In the genomic region with DNA sequence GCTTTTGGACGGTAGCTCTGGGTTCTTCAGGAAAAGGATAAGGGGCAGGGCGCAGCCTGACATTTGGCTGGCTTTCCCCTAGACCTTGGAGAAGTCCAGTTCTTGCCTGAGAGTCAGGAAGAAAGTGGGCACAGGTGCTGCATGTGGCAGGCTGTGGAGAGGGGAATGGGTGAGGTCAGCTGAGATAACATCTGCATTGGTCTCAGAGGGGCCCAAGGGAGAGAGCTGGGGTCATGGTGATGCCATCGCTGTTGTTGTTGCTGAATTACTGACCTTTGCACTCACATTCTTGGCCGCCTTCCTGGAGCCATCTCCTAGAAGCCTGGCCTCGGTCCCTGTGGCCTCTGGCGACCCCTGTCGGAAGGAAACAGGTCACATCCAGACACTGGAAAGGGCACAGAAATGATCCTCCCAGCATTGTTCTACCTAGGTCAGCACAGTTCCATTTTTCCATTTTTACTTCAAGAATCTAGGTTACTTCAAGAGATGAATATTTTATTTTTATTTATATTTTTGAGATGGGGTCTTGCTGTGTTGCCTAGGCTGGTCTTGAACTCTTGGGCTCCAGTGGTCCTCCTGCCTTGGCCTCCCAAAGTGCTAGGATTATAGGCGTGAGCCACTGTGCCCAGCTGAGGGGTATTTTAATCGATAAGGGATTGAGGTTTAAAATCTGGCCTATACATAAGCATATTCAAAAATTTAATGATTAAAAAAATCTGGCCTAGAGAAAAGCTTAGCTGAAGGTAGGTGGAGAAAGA, we compare ENCODE assay signal across 8 cellular contexts. TPM values are rescaled to one million over a fixed set of nuclear protein-coding genes. Genes with fewer than 3 reads are reported as not detected.
A peak's percentile ranks its signal among the peaks of the same experiment; 100 is the strongest.
DNase-seq lines count a peak whose midpoint lies in the region; ATAC-seq and TF ChIP-seq lines count a peak whose summit lies in the region.

No MANE protein-coding gene starts in this region.

- intact Hi-C loops in colonic mucosa (cut with DNase I) (loop anchor here (1.0 to 2.0 kb wide), 2 partner anchors 13 to 325 kb away; no protein-coding TSS in a partner anchor), lower lobe of right lung (cut with DNase I) (no loop called here), prostate gland (cut with DNase I) (no loop called here)

- H3K9me3 ChIP-seq in colonic mucosa, result no peaks in the 10 kb centered on the region
- H3K9me3 ChIP-seq in lower lobe of right lung, result no peaks in the 10 kb centered on the region
- no peaks in the 10 kb centered on the region for H3K9me3 ChIP-seq in prostate gland

- TF ChIP-seq CTCF in GM12874 (IDR thresholded peaks at IDR 0.05; ENCODE audit: insufficient read depth, low read depth, low read length) (peak; percentile 87), colonic mucosa (IDR thresholded peaks at IDR 0.05) (peak; percentile 67), lower lobe of right lung (IDR thresholded peaks at IDR 0.05) (peak; percentile 74), prostate gland (IDR thresholded peaks at IDR 0.05) (peak in 2 of 4 experiments; percentile 12 to 25)

- DNase-seq in NCI-H1930 (lab: John Stamatoyannopoulos, UW) (peak; percentile 77 to 83), colonic mucosa (peak; percentile 97), lower lobe of right lung (peak; percentile 78), NCI-H2171 (lab: John Stamatoyannopoulos, UW) (no peak), prostate gland (ENCODE audit: low spot score) (no peak)
- peak; percentile 39 for DNase-seq in activated CD4-positive, alpha-beta T cell treated with anti-CD3 and anti-CD28 coated beads for 1 hour
- peak; percentile 38 for DNase-seq in stimulated activated CD8-positive, alpha-beta memory T cell treated with anti-CD3 and anti-CD28 coated beads, Interleukin-12 subunit alpha, Interleukin-12 subunit beta, amount 100 ng/mL, for 1 hour (ENCODE audit: low read depth)

- peaks cover 5% of the 10 kb centered on the region for H3K4me1 ChIP-seq in colonic mucosa
- H3K4me1 ChIP-seq in lower lobe of right lung, result peaks cover 21% of the 10 kb centered on the region
- no peaks in the 10 kb centered on the region for H3K4me1 ChIP-seq in prostate gland (replicated peaks)

- H3K27ac ChIP-seq in colonic mucosa (no peak overlapping the region), lower lobe of right lung (peak overlapping the region; percentile 69), prostate gland (no peak overlapping the region)

- peak; percentile 75 to 79 for ATAC-seq in lower lobe of right lung

- H3K9ac ChIP-seq in colonic mucosa (ENCODE audit: low read depth in 2 of 2, low read length in 2 of 2), result peak overlapping the region in 1 of 2 donors; percentile 15

- H3K36me3 ChIP-seq in colonic mucosa (no peaks in the 10 kb centered on the region), lower lobe of right lung (no peaks in the 10 kb centered on the region), prostate gland (no peaks in the 10 kb centered on the region)

- TF ChIP-seq POLR2A in prostate gland (IDR thresholded peaks at IDR 0.05), result no peak

- H3K27me3 ChIP-seq in colonic mucosa (no peaks in the 10 kb centered on the region), lower lobe of right lung (ENCODE audit: low read depth) (no peaks in the 10 kb centered on the region), prostate gland (replicated peaks; ENCODE audit: insufficient read depth) (no peaks in the 10 kb centered on the region)

- H3K4me3 ChIP-seq in colonic mucosa (no peak overlapping the region), lower lobe of right lung (no peak overlapping the region), prostate gland (no peak overlapping the region)

- WGBS in prostate gland, result 62% methylated on average over 9 of the region's 9 CpGs

RNA-seq across cellular contexts. Expression of gene LIPE, which starts 6.5 kb away (rescaled TPM):
- total RNA-seq in colonic mucosa, result 10 to 100 TPM in 1 of 2 donors, 1 to 10 TPM in 1; 9.6 to 16.0 TPM
- total RNA-seq in lower lobe of right lung, result 3.2 TPM
- total RNA-seq in prostate gland, result 10 to 100 TPM; 10.2 to 24.8 TPM

RNA-seq across cellular contexts. Expression of gene CXCL17, which starts 9.1 kb away (rescaled TPM):
- total RNA-seq in colonic mucosa (not detected), lower lobe of right lung (159 TPM), prostate gland (1 to 10 TPM; 2.4 to 4.8 TPM)

RNA-seq across cellular contexts. Expression of gene CNFN, which starts 43.6 kb away (rescaled TPM):
- total RNA-seq in colonic mucosa (1 to 10 TPM; 4.7 to 5.5 TPM), lower lobe of right lung (not detected), prostate gland (1 to 10 TPM; 3.4 to 9.4 TPM)

Comparison
In these comparisons a context has a peak if more than half of its experiments do, and no peak if none do; other contexts are left out.
1. DNase-seq: peak in NCI-H1930 (2 of 2), activated CD4-positive, alpha-beta T cell treated with anti-CD3 and anti-CD28 coated beads for 1 hour (single experiment), colonic mucosa (single experiment), lower lobe of right lung (single experiment) and stimulated activated CD8-positive, alpha-beta memory T cell treated with anti-CD3 and anti-CD28 coated beads, Interleukin-12 subunit alpha, Interleukin-12 subunit beta, amount 100 ng/mL, for 1 hour (single experiment); none in NCI-H2171 (single experiment) and prostate gland (single experiment).
2. RNA of gene CXCL17, which starts 9.1 kb away (total RNA-seq): 159 TPM in lower lobe of right lung (single experiment); 2.4 to 4.8 TPM in prostate gland and not detected in colonic mucosa; every median in the first group is over 10 times any median in the second.